In genomic region chr20:53176133-53176532, GRCh38 we compare ENCODE assay signal across 1 cellular context.
TF ChIP-seq lines count a peak whose summit lies in the region.

No MANE protein-coding gene starts in this region.

TF ChIP-seq in GM23338, 12 proteins besides CTCF, POLR2A, EP300 and RAD21 (continued from another document):
- TF ChIP-seq, protein P1, sequence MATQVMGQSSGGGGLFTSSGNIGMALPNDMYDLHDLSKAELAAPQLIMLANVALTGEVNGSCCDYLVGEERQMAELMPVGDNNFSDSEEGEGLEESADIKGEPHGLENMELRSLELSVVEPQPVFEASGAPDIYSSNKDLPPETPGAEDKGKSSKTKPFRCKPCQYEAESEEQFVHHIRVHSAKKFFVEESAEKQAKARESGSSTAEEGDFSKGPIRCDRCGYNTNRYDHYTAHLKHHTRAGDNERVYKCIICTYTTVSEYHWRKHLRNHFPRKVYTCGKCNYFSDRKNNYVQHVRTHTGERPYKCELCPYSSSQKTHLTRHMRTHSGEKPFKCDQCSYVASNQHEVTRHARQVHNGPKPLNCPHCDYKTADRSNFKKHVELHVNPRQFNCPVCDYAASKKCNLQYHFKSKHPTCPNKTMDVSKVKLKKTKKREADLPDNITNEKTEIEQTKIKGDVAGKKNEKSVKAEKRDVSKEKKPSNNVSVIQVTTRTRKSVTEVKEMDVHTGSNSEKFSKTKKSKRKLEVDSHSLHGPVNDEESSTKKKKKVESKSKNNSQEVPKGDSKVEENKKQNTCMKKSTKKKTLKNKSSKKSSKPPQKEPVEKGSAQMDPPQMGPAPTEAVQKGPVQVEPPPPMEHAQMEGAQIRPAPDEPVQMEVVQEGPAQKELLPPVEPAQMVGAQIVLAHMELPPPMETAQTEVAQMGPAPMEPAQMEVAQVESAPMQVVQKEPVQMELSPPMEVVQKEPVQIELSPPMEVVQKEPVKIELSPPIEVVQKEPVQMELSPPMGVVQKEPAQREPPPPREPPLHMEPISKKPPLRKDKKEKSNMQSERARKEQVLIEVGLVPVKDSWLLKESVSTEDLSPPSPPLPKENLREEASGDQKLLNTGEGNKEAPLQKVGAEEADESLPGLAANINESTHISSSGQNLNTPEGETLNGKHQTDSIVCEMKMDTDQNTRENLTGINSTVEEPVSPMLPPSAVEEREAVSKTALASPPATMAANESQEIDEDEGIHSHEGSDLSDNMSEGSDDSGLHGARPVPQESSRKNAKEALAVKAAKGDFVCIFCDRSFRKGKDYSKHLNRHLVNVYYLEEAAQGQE (IDR thresholded peaks at IDR 0.05; ENCODE audit: unreplicated experiment) = no peak
- no peak for TF ChIP-seq CREB1 (CRISPR knock-in tag; IDR thresholded peaks at IDR 0.05; ENCODE audit: low read depth)
- no peak for TF ChIP-seq POLR2AphosphoS5 (IDR thresholded peaks at IDR 0.05; ENCODE audit: low read depth)
- TF ChIP-seq, protein P2, sequence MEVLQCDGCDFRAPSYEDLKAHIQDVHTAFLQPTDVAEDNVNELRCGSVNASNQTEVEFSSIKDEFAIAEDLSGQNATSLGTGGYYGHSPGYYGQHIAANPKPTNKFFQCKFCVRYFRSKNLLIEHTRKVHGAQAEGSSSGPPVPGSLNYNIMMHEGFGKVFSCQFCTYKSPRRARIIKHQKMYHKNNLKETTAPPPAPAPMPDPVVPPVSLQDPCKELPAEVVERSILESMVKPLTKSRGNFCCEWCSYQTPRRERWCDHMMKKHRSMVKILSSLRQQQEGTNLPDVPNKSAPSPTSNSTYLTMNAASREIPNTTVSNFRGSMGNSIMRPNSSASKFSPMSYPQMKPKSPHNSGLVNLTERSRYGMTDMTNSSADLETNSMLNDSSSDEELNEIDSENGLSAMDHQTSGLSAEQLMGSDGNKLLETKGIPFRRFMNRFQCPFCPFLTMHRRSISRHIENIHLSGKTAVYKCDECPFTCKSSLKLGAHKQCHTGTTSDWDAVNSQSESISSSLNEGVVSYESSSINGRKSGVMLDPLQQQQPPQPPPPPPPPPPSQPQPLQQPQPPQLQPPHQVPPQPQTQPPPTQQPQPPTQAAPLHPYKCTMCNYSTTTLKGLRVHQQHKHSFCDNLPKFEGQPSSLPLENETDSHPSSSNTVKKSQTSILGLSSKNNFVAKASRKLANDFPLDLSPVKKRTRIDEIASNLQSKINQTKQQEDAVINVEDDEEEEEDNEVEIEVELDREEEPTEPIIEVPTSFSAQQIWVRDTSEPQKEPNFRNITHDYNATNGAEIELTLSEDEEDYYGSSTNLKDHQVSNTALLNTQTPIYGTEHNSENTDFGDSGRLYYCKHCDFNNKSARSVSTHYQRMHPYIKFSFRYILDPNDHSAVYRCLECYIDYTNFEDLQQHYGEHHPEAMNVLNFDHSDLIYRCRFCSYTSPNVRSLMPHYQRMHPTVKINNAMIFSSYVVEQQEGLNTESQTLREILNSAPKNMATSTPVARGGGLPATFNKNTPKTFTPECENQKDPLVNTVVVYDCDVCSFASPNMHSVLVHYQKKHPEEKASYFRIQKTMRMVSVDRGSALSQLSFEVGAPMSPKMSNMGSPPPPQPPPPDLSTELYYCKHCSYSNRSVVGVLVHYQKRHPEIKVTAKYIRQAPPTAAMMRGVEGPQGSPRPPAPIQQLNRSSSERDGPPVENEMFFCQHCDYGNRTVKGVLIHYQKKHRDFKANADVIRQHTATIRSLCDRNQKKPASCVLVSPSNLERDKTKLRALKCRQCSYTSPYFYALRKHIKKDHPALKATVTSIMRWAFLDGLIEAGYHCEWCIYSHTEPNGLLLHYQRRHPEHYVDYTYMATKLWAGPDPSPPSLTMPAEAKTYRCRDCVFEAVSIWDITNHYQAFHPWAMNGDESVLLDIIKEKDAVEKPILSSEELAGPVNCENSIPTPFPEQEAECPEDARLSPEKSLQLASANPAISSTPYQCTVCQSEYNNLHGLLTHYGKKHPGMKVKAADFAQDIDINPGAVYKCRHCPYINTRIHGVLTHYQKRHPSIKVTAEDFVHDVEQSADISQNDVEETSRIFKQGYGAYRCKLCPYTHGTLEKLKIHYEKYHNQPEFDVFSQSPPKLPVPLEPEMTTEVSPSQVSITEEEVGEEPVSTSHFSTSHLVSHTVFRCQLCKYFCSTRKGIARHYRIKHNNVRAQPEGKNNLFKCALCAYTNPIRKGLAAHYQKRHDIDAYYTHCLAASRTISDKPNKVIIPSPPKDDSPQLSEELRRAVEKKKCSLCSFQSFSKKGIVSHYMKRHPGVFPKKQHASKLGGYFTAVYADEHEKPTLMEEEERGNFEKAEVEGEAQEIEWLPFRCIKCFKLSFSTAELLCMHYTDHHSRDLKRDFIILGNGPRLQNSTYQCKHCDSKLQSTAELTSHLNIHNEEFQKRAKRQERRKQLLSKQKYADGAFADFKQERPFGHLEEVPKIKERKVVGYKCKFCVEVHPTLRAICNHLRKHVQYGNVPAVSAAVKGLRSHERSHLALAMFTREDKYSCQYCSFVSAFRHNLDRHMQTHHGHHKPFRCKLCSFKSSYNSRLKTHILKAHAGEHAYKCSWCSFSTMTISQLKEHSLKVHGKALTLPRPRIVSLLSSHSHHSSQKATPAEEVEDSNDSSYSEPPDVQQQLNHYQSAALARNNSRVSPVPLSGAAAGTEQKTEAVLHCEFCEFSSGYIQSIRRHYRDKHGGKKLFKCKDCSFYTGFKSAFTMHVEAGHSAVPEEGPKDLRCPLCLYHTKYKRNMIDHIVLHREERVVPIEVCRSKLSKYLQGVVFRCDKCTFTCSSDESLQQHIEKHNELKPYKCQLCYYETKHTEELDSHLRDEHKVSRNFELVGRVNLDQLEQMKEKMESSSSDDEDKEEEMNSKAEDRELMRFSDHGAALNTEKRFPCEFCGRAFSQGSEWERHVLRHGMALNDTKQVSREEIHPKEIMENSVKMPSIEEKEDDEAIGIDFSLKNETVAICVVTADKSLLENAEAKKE (CRISPR knock-in tag; IDR thresholded peaks at IDR 0.05) = no peak
- TF ChIP-seq, protein P3, sequence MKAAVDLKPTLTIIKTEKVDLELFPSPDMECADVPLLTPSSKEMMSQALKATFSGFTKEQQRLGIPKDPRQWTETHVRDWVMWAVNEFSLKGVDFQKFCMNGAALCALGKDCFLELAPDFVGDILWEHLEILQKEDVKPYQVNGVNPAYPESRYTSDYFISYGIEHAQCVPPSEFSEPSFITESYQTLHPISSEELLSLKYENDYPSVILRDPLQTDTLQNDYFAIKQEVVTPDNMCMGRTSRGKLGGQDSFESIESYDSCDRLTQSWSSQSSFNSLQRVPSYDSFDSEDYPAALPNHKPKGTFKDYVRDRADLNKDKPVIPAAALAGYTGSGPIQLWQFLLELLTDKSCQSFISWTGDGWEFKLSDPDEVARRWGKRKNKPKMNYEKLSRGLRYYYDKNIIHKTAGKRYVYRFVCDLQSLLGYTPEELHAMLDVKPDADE (IDR thresholded peaks at IDR 0.05) = no peak
